21 cellular contexts compared by ENCODE assay signal in genomic region chr5:87263498-87263897, GRCh38. TPM values are rescaled to one million over a fixed set of nuclear protein-coding genes. Genes with fewer than 3 reads are reported as not detected.
A peak's percentile ranks its signal among the peaks of the same experiment; 100 is the strongest.
DNase-seq lines count a peak whose midpoint lies in the region; ATAC-seq and TF ChIP-seq lines count a peak whose summit lies in the region.
"Had no signal": no experiment of that assay in that cellular context is flagged by ENCODE, and none has a peak within 500 bp of the region (broad histone marks: within the 10 kb centered on the region; RNA-seq: fewer than 3 reads in every experiment).

No MANE protein-coding gene starts in this region.

- WGBS in HUES64 = 22% methylated on average over 3 of the region's 3 CpGs

- H3K36me3 ChIP-seq in HUES64 (ENCODE audit: insufficient read depth, low read length) = no peaks in the 10 kb centered on the region
- no peaks in the 10 kb centered on the region for H3K36me3 ChIP-seq in iPS-20b (ENCODE audit: insufficient read depth, low read depth, low read length)
- no peaks in the 10 kb centered on the region for H3K36me3 ChIP-seq in tibial artery
- H3K36me3 ChIP-seq: BLaER1, HAP-1, Peyer's patch had no signal

- H3K9me3 ChIP-seq in HUES64 (ENCODE audit: insufficient read depth, low read depth, low read length) (no peaks in the 10 kb centered on the region), iPS-20b (ENCODE audit: insufficient read depth, low read depth, low read length) (no peaks in the 10 kb centered on the region), tibial artery (no peaks in the 10 kb centered on the region)
- H3K9me3 ChIP-seq: BLaER1, HAP-1, Peyer's patch, SJSA1 had no signal

- H3K4me1 Mint-ChIP-seq in activated T-helper 17 cell treated with anti-CD3 and anti-CD28 coated beads, Interleukin-2, amount 50 U/mL, for 72 hours = no peaks in the 10 kb centered on the region

- TF ChIP-seq CTCF in tibial artery (IDR thresholded peaks at IDR 0.05) = no peak

- no peak overlapping the region for H3K9ac ChIP-seq in HUES64 (ENCODE audit: low read depth, low read length)
- no peak overlapping the region for H3K9ac ChIP-seq in iPS-20b (ENCODE audit: low read depth, low read length)
- H3K9ac ChIP-seq: BLaER1 had no signal

- H3K36me3 Mint-ChIP-seq in activated T-helper 17 cell treated with anti-CD3 and anti-CD28 coated beads, Interleukin-2, amount 50 U/mL, for 72 hours (ENCODE audit: low read depth) = peaks cover 9% of the 10 kb centered on the region

- H3K27ac ChIP-seq in HUES64 (ENCODE audit: low read depth, low read length) = no peak overlapping the region
- H3K27ac ChIP-seq in iPS-20b (ENCODE audit: low read length) = no peak overlapping the region
- no peak overlapping the region for H3K27ac ChIP-seq in tibial artery
- H3K27ac ChIP-seq: BLaER1, Peyer's patch, SJSA1 had no signal

- H3K9me3 Mint-ChIP-seq in activated T-helper 17 cell treated with anti-CD3 and anti-CD28 coated beads, Interleukin-2, amount 50 U/mL, for 72 hours = no peaks in the 10 kb centered on the region
- H3K9me3 Mint-ChIP-seq: CD4-positive, alpha-beta T cell had no signal

- no peak for DNase-seq in NCI-H226
- DNase-seq in tibial artery = no peak
- DNase-seq in SK-N-DZ (ENCODE audit: low spot score) = no peak
- DNase-seq in NCI-H2081 treated with DMSO at 0.1 percent for 48 hours (lab: John Stamatoyannopoulos, UW) = no peak
- DNase-seq: CD4-positive, alpha-beta T cell; COR-L47; DMS79; Kasumi-1; NCI-H1417; NCI-H187 treated with DMSO at 0.1 percent for 48 hours; NCI-H2227 treated with DMSO at 0.1 percent for 48 hours; NCI-H510A treated with DMSO at 0.1 percent for 48 hours; NCI-H748 treated with DMSO at 0.1 percent for 48 hours; Peyer's patch had no signal

- H3K27ac Mint-ChIP-seq in activated T-helper 17 cell treated with anti-CD3 and anti-CD28 coated beads, Interleukin-2, amount 50 U/mL, for 72 hours = peak overlapping the region; percentile 12
- H3K27ac Mint-ChIP-seq: CD4-positive, alpha-beta T cell had no signal

- H3K27me3 Mint-ChIP-seq in activated T-helper 17 cell treated with anti-CD3 and anti-CD28 coated beads, Interleukin-2, amount 50 U/mL, for 72 hours = no peaks in the 10 kb centered on the region
- H3K27me3 Mint-ChIP-seq: CD4-positive, alpha-beta T cell had no signal

- no peak for ATAC-seq in activated T-helper 17 cell treated with anti-CD3 and anti-CD28 coated beads, Interleukin-2, amount 50 U/mL, for 72 hours (replicated peaks)
- ATAC-seq: GM12878 had no signal

- no peak overlapping the region for H3K4me3 Mint-ChIP-seq in activated T-helper 17 cell treated with anti-CD3 and anti-CD28 coated beads, Interleukin-2, amount 50 U/mL, for 72 hours
- H3K4me3 Mint-ChIP-seq: CD4-positive, alpha-beta T cell had no signal

- H3K4me3 ChIP-seq in HUES64 (ENCODE audit: low read length) = peak overlapping the region; percentile 1; the same call in 1 of the 2 replicates
- H3K4me3 ChIP-seq in iPS-20b (ENCODE audit: low read length) = peak overlapping the region; percentile 44
- no peak overlapping the region for H3K4me3 ChIP-seq in tibial artery
- H3K4me3 ChIP-seq: BLaER1, GM12878, HAP-1, Peyer's patch, SJSA1 had no signal

- H3K4me1 ChIP-seq in HUES64 (ENCODE audit: insufficient read depth, low read length) (peaks cover 30% of the 10 kb centered on the region), iPS-20b (ENCODE audit: insufficient read depth, low read length) (peaks cover 8% of the 10 kb centered on the region), tibial artery (no peaks in the 10 kb centered on the region)
- H3K4me1 ChIP-seq: Peyer's patch had no signal

- H3K27me3 ChIP-seq in HUES64 (ENCODE audit: insufficient read depth, low read length) = peaks cover 42% of the 10 kb centered on the region
- H3K27me3 ChIP-seq in iPS-20b (ENCODE audit: insufficient read depth, low read length) = peaks cover 46% of the 10 kb centered on the region
- H3K27me3 ChIP-seq in tibial artery = no peaks in the 10 kb centered on the region
- H3K27me3 ChIP-seq: BLaER1, Peyer's patch, SJSA1 had no signal

- intact Hi-C loops in tibial artery (cut with DNase I; ENCODE audit: low total_unique reads) = loop anchor here (10.0 kb wide), 1 partner anchor 151 kb away; the partner anchor contains the start of gene CCNH

RNA-seq across cellular contexts. Expression of gene RASA1, which starts 4.2 kb away (rescaled TPM):
- 31.5 TPM for polyA plus RNA-seq in HUES64 (2013, experiment 1 of 2)
- 32.9 TPM for polyA plus RNA-seq in HUES64 (2013, experiment 2 of 2)
- 10 to 100 TPM; 25.1 to 28.4 TPM for total RNA-seq in activated T-helper 17 cell treated with anti-CD3 and anti-CD28 coated beads, Interleukin-2, amount 50 U/mL, for 72 hours
- 20.4 and 22.5 TPM in 2 replicates for polyA plus RNA-seq in SK-N-DZ (2014; cell fraction: cytosol; rRNA removed)
- 27.0 and 30.6 TPM in 2 replicates for polyA plus RNA-seq in SK-N-DZ (2014; cell fraction: nucleus; rRNA removed)

Comparison
In these comparisons a context has a peak if more than half of its experiments do, and no peak if none do; other contexts are left out.
1. H3K4me3 ChIP-seq: peak in HUES64 (single experiment) and iPS-20b (single experiment); none in tibial artery (0 of 2).